Comparison of ENCODE assay signal across 25 cellular contexts in the genomic region with DNA sequence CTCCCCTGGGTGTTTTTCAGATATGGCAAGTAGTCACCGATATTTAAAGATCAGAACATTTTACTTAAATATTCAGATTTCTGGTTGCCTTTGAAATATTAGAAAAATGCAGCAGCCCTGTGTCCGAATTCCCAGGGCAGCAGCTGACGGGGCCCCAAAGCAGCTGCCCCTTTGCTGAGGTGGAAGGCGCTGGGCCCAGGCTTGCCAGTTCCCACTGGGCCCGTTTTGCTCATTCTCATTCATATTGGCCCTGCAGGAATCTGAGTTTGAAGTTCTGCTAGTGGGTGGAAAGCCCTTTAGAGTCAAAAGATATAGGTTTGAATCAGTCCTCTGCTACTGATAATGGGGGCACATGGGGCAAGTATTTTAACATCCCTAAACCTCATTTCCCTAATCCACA.
"Had no signal": no experiment of that assay in that cellular context is flagged by ENCODE, and none has a peak within 500 bp of the region (broad histone marks: within the 10 kb centered on the region; RNA-seq: fewer than 3 reads in every experiment).

No MANE protein-coding gene starts in this region.

- ATAC-seq: activated CD8-positive, alpha-beta T cell treated with anti-CD3 and anti-CD28 coated beads for 36 hours; activated T-cell treated with anti-CD3 and anti-CD28 coated beads, Interleukin-2, amount 50 U/mL, for 72 hours; Panc1; Right ventricle myocardium inferior had no signal

- H3K4me2 ChIP-seq: KMS-11, SK-N-SH had no signal

- H3K9ac ChIP-seq: KMS-11, SK-N-SH had no signal

- DNase-seq: activated CD4-positive, alpha-beta T cell treated with anti-CD3 and anti-CD28 coated beads for 4 hours; activated CD8-positive, alpha-beta memory T cell treated with anti-CD3 and anti-CD28 coated beads, Interleukin-2, amount 50 U/mL, for 4 hours; activated CD8-positive, alpha-beta T cell treated with anti-CD3 and anti-CD28 coated beads for 36 hours; activated gamma-delta T cell treated with Interleukin-2 at 50 U/mL for 16 hours; activated naive CD4-positive, alpha-beta T cell treated with anti-CD3 and anti-CD28 coated beads, Interleukin-2, amount 10 ng/mL, durations not matched to agents 7 days and 5 days; activated naive CD8-positive, alpha-beta T cell treated with anti-CD3 and anti-CD28 coated beads for 36 hours; activated T-cell treated with anti-CD3 and anti-CD28 coated beads, Interleukin-2, amount 50 U/mL, for 72 hours; central memory CD4-positive, alpha-beta T cell; MV-4-11; NCI-H1092 treated with DMSO at 0.1 percent for 48 hours; NCI-H1417 treated with DMSO at 0.1 percent for 48 hours; NCI-H1694; NCI-H2029; NCI-H2107; NCI-H510A treated with DMSO at 0.1 percent for 48 hours; NCI-H69; NK-92 treated with Interleukin-12 subunit alpha and Interleukin-12 subunit beta, amount 100 ng/mL, for 24 hours; OCI-M1; RPMI8226; SK-N-SH; T-helper 1 cell had no signal

- H3K9me3 ChIP-seq: SK-N-SH had no signal

- H3K27ac ChIP-seq: KMS-11, VCaP had no signal
